ENCODE assay signal across 21 cellular contexts in genomic region chr2:174775586-174775985, GRCh38. TPM values are rescaled to one million over a fixed set of nuclear protein-coding genes. Genes with fewer than 3 reads are reported as not detected.
DNase-seq lines count a peak whose midpoint lies in the region; TF ChIP-seq lines count a peak whose summit lies in the region.
"Had no signal": no experiment of that assay in that cellular context is flagged by ENCODE, and none has a peak within 500 bp of the region (broad histone marks: within the 10 kb centered on the region; RNA-seq: fewer than 3 reads in every experiment).

No MANE protein-coding gene starts in this region.

- H3K36me3 ChIP-seq in Peyer's patch (no peaks in the 10 kb centered on the region), trophoblast cell (ENCODE audit: control insufficient read depth in 1 of 2, insufficient read depth in 2 of 2, low read length in 2 of 2) (no peaks in the 10 kb centered on the region)
- H3K36me3 ChIP-seq: cardiac muscle cell had no signal

- no peak overlapping the region for H2BK5ac ChIP-seq in trophoblast cell (ENCODE audit: low read depth, low read length, poor library complexity)

- H4K91ac ChIP-seq in trophoblast cell (ENCODE audit: low read depth, low read length), result no peak overlapping the region

- H3K79me1 ChIP-seq in trophoblast cell (ENCODE audit: low read length), result peaks cover 10% of the 10 kb centered on the region

- WGBS in trophoblast cell (ENCODE audit: extremely low coverage, insufficient coverage, insufficient read length), result no CpG with 5 or more reads among the region's 5 CpGs

- TF ChIP-seq CTCF in Peyer's patch (IDR thresholded peaks at IDR 0.05), result no peak
- TF ChIP-seq CTCF in epithelial cell of esophagus (IDR thresholded peaks at IDR 0.05; ENCODE audit: insufficient read depth, low read depth, low read length, missing control alignments), result no peak

- H3K4me1 ChIP-seq in Peyer's patch (peaks cover 0 to 12% (median 0%) of the 10 kb centered on the region in 4 donors), trophoblast cell (ENCODE audit: control insufficient read depth in 1 of 2, insufficient read depth in 2 of 2, low read length in 2 of 2) (peaks cover 13 to 14% of the 10 kb centered on the region in 2 experiments)

- no peak for TF ChIP-seq POLR2A in Peyer's patch (IDR thresholded peaks at IDR 0.05)

- no peak overlapping the region for H2AK5ac ChIP-seq in trophoblast cell (ENCODE audit: low read length)

- H3K14ac ChIP-seq in trophoblast cell (ENCODE audit: low read length), result no peak overlapping the region

- H2BK120ac ChIP-seq in trophoblast cell (ENCODE audit: insufficient read depth, low read length, poor library complexity), result no peak overlapping the region

- H4K12ac ChIP-seq in trophoblast cell (ENCODE audit: low read depth, low read length), result no peak overlapping the region

- DNase-seq in SKM-1 treated with dmso at 0.1 percent for 144 hours (lab: John Stamatoyannopoulos, UW; ENCODE audit: unreplicated experiment) (peak; percentile 3), SKM-1 (lab: John Stamatoyannopoulos, UW; ENCODE audit: unreplicated experiment) (no peak), Peyer's patch (peak in 2 of 3 donors; percentile 48 to 73), epithelial cell of esophagus (ENCODE audit: low read depth) (peak; percentile 85), trophoblast cell (peak; percentile 73 to 78), SK-N-DZ (ENCODE audit: low spot score) (no peak)
- no peak for DNase-seq in activated T-cell treated with anti-CD3 and anti-CD28 coated beads, Interleukin-2, amount 50 U/mL, for 48 hours
- DNase-seq in activated effector memory CD4-positive, alpha-beta T cell treated with anti-CD3 and anti-CD28 coated beads, Interleukin-2, amount 50 U/mL, for 16 hours, result no peak
- DNase-seq: 8988T; NCI-H2171 treated with DMSO at 0.1 percent for 48 hours; NK-92 treated with Interleukin-12 subunit alpha and Interleukin-12 subunit beta, amount 100 ng/mL, for 24 hours; Right ventricle myocardium superior; stimulated activated CD4-positive, alpha-beta T cell treated with anti-CD3 and anti-CD28 coated beads, Interleukin-12 subunit alpha, Interleukin-12 subunit beta, amount 100 ng/mL, for 4 hours; stimulated activated naive CD4-positive, alpha-beta T cell treated with Interleukin-2 at 50 U/mL for 16 hours had no signal

- H3K27ac ChIP-seq in Peyer's patch (no peak overlapping the region), trophoblast cell (ENCODE audit: low read depth, low read length) (no peak overlapping the region)
- H3K27ac ChIP-seq: cardiac muscle cell, HL-60 had no signal

- no peak overlapping the region for H3K9ac ChIP-seq in trophoblast cell (ENCODE audit: low read length)

- H3K4me2 ChIP-seq in trophoblast cell (ENCODE audit: low read length), result no peak overlapping the region

- no peak overlapping the region for H3K18ac ChIP-seq in trophoblast cell (ENCODE audit: low read length)

- H3K79me2 ChIP-seq in trophoblast cell (ENCODE audit: control insufficient read depth, insufficient read depth, low read length, poor library complexity), result no peaks in the 10 kb centered on the region

- no peak overlapping the region for H3K4me3 ChIP-seq in Peyer's patch
- H3K4me3 ChIP-seq in epithelial cell of esophagus (ENCODE audit: low read length), result no peak overlapping the region
- no peak overlapping the region for H3K4me3 ChIP-seq in trophoblast cell (ENCODE audit: low read depth, low read length)
- H3K4me3 ChIP-seq: cardiac muscle cell had no signal

- no peaks in the 10 kb centered on the region for H3K27me3 ChIP-seq in Peyer's patch
- no peaks in the 10 kb centered on the region for H3K27me3 ChIP-seq in trophoblast cell (ENCODE audit: insufficient read depth, low read length)
- H3K27me3 ChIP-seq: cardiac muscle cell had no signal

- no peak overlapping the region for H2AFZ ChIP-seq in trophoblast cell (ENCODE audit: insufficient read depth, low read length, poor library complexity)

- H3K9me3 ChIP-seq in Peyer's patch (no peaks in the 10 kb centered on the region), trophoblast cell (ENCODE audit: insufficient read depth, low read depth, low read length) (no peaks in the 10 kb centered on the region)

- H3K4ac ChIP-seq in trophoblast cell (ENCODE audit: low read depth, low read length), result no peak overlapping the region

- no peak overlapping the region for H3K23ac ChIP-seq in trophoblast cell (ENCODE audit: low read length)

- H2BK12ac ChIP-seq in trophoblast cell (ENCODE audit: low read length), result no peak overlapping the region

- no peak overlapping the region for H4K8ac ChIP-seq in trophoblast cell (ENCODE audit: low read depth, low read length)

RNA-seq across cellular contexts. Expression of gene CHRNA1, which starts 11.3 kb away (rescaled TPM):
- total RNA-seq in Peyer's patch, result not detected
- 0.04 TPM in 1 of 2 replicates, not detected in the other for polyA plus RNA-seq in trophoblast cell (2013)
- polyA plus RNA-seq in SK-N-DZ (2014; cell fraction: cytosol; rRNA removed), result 1.4 and 1.9 TPM in 2 replicates
- 0.96 and 2.9 TPM in 2 replicates for polyA plus RNA-seq in SK-N-DZ (2014; cell fraction: nucleus; rRNA removed)
- total RNA-seq: activated naive CD4-positive, alpha-beta T cell treated with anti-CD3 and anti-CD28 coated beads, Interleukin-2, amount 50 U/mL, for 72 hours; frontal cortex; liver; natural killer cell treated with Interleukin-12 subunit alpha and Interleukin-12 subunit beta and Interleukin-15 and Interleukin-18, amount 100 ng/mL, for 72 hours; Right ventricle myocardium superior; T-helper 2 cell treated with Interferon-gamma antibody and Interleukin-4, amounts not matched to agents 100 ng/mL and 5 ng/mL, for 36 hours had no signal
- polyA plus RNA-seq: cardiac muscle cell, liver had no signal

Comparison
In these comparisons a context has a peak if more than half of its experiments do, and no peak if none do; other contexts are left out.
1. DNase-seq: peak in SKM-1 treated with dmso at 0.1 percent for 144 hours (single experiment), Peyer's patch (2 of 3), epithelial cell of esophagus (single experiment) and trophoblast cell (2 of 2); none in SKM-1 (single experiment), activated T-cell treated with anti-CD3 and anti-CD28 coated beads, Interleukin-2, amount 50 U/mL, for 48 hours (0 of 2), SK-N-DZ (single experiment) and activated effector memory CD4-positive, alpha-beta T cell treated with anti-CD3 and anti-CD28 coated beads, Interleukin-2, amount 50 U/mL, for 16 hours (single experiment).